ENCODE assay signal across 1 cellular context in the genomic region with DNA sequence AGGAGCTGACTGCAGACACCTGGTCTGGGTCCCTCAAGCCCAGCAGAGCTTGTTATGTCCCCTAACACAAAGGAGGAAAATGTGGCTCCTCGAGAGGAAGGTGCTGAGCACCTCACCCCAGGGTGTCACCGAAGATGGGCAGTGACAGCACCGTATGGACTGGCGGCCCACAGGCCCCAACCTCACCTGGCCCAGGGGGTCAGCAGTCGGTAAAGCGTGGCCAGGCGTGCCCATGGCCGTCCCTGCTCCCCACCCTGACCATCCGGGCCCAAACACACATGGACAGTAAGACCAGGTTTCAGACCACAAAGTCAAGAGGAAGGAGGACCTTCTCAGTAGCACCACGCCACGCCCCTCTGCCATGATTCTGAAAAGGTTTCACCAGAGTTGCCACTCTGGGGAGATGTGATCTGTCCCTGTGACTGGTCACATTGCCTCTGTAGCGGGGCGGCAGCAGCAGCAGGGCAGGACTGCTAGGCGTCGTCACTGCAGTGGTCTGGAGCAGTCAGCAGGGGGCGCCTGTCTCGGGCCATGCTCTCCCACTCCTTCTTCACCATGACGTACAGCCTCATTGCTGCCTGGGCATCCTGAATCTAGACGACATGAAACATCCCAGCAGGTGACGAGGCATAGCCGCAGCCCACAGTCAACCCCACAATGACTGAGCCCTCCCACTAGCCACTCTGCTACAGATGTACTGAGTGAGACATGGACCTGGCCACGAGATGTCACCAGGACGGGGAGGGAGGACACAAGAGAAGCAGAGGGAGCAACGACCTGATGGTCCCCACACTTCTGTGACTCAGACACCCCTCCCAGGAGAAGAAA.
TF ChIP-seq lines count a peak whose summit lies in the region.

No MANE protein-coding gene starts in this region.

TF ChIP-seq in H1, 55 proteins besides CTCF, POLR2A, EP300 and RAD21:
- TF ChIP-seq SP4 (IDR thresholded peaks at IDR 0.05; ENCODE audit: low read length) (no peak), CTBP2 (IDR thresholded peaks at IDR 0.05; ENCODE audit: borderline replicate concordance, insufficient read depth, insufficient read length, low read length) (no peak), CEBPB (IDR thresholded peaks at IDR 0.05; ENCODE audit: low read depth, low read length) (no peak), BRCA1 (IDR thresholded peaks at IDR 0.05; ENCODE audit: low read depth, low read length) (no peak), SIX5 (IDR thresholded peaks at IDR 0.05; ENCODE audit: low read depth, low read length) (no peak), TAF1 (IDR thresholded peaks at IDR 0.05; ENCODE audit: low read depth, low read length) (no peak), GABPA (IDR thresholded peaks at IDR 0.05; ENCODE audit: borderline replicate concordance, insufficient read depth, low read length) (0 out of 2 replicates have a peak, but pooled peaks have one; percentile 31), YY1 (IDR thresholded peaks at IDR 0.05; ENCODE audit: low read depth, low read length) (peak; percentile 7; the same call in 1 of the 2 replicates), SUZ12 (IDR thresholded peaks at IDR 0.05; ENCODE audit: low read length) (no peak), CHD1 (IDR thresholded peaks at IDR 0.05; ENCODE audit: low read depth, low read length) (no peak), HDAC6 (IDR thresholded peaks at IDR 0.05; ENCODE audit: low read depth, low read length) (no peak), CREB1 (IDR thresholded peaks at IDR 0.05) (peak; percentile 70)
- TF ChIP-seq, protein P1, sequence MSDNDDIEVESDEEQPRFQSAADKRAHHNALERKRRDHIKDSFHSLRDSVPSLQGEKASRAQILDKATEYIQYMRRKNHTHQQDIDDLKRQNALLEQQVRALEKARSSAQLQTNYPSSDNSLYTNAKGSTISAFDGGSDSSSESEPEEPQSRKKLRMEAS (IDR thresholded peaks at IDR 0.05): peak; percentile 81
